ENCODE assay signal across 1 cellular context in genomic region chr5:179795863-179796833, GRCh38.
TF ChIP-seq lines count a peak whose summit lies in the region.

No MANE protein-coding gene starts in this region.

TF ChIP-seq in GM12878, 131 proteins besides CTCF, POLR2A, EP300 and RAD21 (continued from another document and continues in another):
- TF ChIP-seq ZNF274 (IDR thresholded peaks at IDR 0.05; ENCODE audit: insufficient read depth, insufficient read length): no peak
- TF ChIP-seq, protein P1, sequence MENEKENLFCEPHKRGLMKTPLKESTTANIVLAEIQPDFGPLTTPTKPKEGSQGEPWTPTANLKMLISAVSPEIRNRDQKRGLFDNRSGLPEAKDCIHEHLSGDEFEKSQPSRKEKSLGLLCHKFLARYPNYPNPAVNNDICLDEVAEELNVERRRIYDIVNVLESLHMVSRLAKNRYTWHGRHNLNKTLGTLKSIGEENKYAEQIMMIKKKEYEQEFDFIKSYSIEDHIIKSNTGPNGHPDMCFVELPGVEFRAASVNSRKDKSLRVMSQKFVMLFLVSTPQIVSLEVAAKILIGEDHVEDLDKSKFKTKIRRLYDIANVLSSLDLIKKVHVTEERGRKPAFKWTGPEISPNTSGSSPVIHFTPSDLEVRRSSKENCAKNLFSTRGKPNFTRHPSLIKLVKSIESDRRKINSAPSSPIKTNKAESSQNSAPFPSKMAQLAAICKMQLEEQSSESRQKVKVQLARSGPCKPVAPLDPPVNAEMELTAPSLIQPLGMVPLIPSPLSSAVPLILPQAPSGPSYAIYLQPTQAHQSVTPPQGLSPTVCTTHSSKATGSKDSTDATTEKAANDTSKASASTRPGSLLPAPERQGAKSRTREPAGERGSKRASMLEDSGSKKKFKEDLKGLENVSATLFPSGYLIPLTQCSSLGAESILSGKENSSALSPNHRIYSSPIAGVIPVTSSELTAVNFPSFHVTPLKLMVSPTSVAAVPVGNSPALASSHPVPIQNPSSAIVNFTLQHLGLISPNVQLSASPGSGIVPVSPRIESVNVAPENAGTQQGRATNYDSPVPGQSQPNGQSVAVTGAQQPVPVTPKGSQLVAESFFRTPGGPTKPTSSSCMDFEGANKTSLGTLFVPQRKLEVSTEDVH (IDR thresholded peaks at IDR 0.05; ENCODE audit: low read depth, partially characterized antibody): no peak
- no peak for TF ChIP-seq SREBF2 (IDR thresholded peaks at IDR 0.05; ENCODE audit: low read length)
- TF ChIP-seq MXI1 (IDR thresholded peaks at IDR 0.05; ENCODE audit: low read depth, low read length): 0 out of 2 replicates have a peak, but pooled peaks have one; percentile 23
- peak; percentile 64; the same call in 1 of the 2 replicates for TF ChIP-seq HDGF (IDR thresholded peaks at IDR 0.05)
- TF ChIP-seq ZNF207 (IDR thresholded peaks at IDR 0.05; ENCODE audit: borderline replicate concordance): peak; percentile 73; the same call in 1 of the 2 replicates
- TF ChIP-seq SUPT20H (IDR thresholded peaks at IDR 0.05; ENCODE audit: borderline replicate concordance, control insufficient read depth, low read depth, low read length): no peak
- TF ChIP-seq KAT2A (conservative IDR thresholded peaks at IDR 0.05; ENCODE audit: control insufficient read depth, low read depth, low read length): no peak
- no peak for TF ChIP-seq ATF2 (IDR thresholded peaks at IDR 0.05; ENCODE audit: low read length)
- TF ChIP-seq, protein P2, sequence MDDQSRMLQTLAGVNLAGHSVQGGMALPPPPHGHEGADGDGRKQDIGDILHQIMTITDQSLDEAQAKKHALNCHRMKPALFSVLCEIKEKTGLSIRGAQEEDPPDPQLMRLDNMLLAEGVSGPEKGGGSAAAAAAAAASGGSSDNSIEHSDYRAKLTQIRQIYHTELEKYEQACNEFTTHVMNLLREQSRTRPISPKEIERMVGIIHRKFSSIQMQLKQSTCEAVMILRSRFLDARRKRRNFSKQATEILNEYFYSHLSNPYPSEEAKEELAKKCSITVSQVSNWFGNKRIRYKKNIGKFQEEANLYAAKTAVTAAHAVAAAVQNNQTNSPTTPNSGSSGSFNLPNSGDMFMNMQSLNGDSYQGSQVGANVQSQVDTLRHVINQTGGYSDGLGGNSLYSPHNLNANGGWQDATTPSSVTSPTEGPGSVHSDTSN (IDR thresholded peaks at IDR 0.05; ENCODE audit: insufficient replicate concordance, low read depth, low read length): no peak
- no peak for TF ChIP-seq REST (IDR thresholded peaks at IDR 0.05; ENCODE audit: low read depth, low read length)
- TF ChIP-seq, protein P3, sequence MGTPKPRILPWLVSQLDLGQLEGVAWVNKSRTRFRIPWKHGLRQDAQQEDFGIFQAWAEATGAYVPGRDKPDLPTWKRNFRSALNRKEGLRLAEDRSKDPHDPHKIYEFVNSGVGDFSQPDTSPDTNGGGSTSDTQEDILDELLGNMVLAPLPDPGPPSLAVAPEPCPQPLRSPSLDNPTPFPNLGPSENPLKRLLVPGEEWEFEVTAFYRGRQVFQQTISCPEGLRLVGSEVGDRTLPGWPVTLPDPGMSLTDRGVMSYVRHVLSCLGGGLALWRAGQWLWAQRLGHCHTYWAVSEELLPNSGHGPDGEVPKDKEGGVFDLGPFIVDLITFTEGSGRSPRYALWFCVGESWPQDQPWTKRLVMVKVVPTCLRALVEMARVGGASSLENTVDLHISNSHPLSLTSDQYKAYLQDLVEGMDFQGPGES (IDR thresholded peaks at IDR 0.05): 0 out of 2 replicates have a peak, but pooled peaks have one; percentile 42
- TF ChIP-seq CEBPB (IDR thresholded peaks at IDR 0.05; ENCODE audit: borderline replicate concordance in 1 of 2, low read depth in 2 of 2, low read length in 2 of 2): no peak
- peak; percentile 88 for TF ChIP-seq DPF2 (IDR thresholded peaks at IDR 0.05)
- TF ChIP-seq PKNOX1 (IDR thresholded peaks at IDR 0.05): no peak
- TF ChIP-seq ZBTB40 (IDR thresholded peaks at IDR 0.05; ENCODE audit: borderline replicate concordance): no peak
- no peak for TF ChIP-seq CBFB (IDR thresholded peaks at IDR 0.05; ENCODE audit: low read depth)
- TF ChIP-seq, protein P4, sequence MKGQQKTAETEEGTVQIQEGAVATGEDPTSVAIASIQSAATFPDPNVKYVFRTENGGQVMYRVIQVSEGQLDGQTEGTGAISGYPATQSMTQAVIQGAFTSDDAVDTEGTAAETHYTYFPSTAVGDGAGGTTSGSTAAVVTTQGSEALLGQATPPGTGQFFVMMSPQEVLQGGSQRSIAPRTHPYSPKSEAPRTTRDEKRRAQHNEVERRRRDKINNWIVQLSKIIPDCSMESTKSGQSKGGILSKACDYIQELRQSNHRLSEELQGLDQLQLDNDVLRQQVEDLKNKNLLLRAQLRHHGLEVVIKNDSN (IDR thresholded peaks at IDR 0.05; ENCODE audit: borderline replicate concordance, extremely low read length, insufficient read depth, low read depth, low read length): no peak
- TF ChIP-seq MTA3 (IDR thresholded peaks at IDR 0.05; ENCODE audit: borderline replicate concordance, low read length): no peak; the same call in 1 of the 2 replicates
- TF ChIP-seq HDAC2 (IDR thresholded peaks at IDR 0.05): no peak
- TF ChIP-seq POLR2AphosphoS2 (IDR thresholded peaks at IDR 0.05; ENCODE audit: low read depth, low read length): peak; percentile 87
- TF ChIP-seq ZSCAN29 (IDR thresholded peaks at IDR 0.05): peak; percentile 65; the same call in 1 of the 2 replicates
- TF ChIP-seq JUNB (IDR thresholded peaks at IDR 0.05): no peak
- TF ChIP-seq BHLHE40 (IDR thresholded peaks at IDR 0.05; ENCODE audit: borderline replicate concordance in 1 of 2, low read depth in 2 of 2, low read length in 1 of 2): peak; percentile 33 to 73; a peak in 3 of 4 replicates
- TF ChIP-seq HDAC6 (IDR thresholded peaks at IDR 0.05; ENCODE audit: unreplicated experiment): no peak
- no peak for TF ChIP-seq PAX8 (IDR thresholded peaks at IDR 0.05)
- no peak; the same call in 1 of the 2 replicates for TF ChIP-seq HCFC1 (IDR thresholded peaks at IDR 0.05; ENCODE audit: low read length)
- TF ChIP-seq EZH2 (IDR thresholded peaks at IDR 0.05; ENCODE audit: borderline replicate concordance, control insufficient read depth, low read depth, low read length): no peak
- TF ChIP-seq KDM1A (IDR thresholded peaks at IDR 0.05; ENCODE audit: borderline replicate concordance): no peak
- TF ChIP-seq ZNF622 (IDR thresholded peaks at IDR 0.05): no peak
- peak; percentile 87 for TF ChIP-seq LARP7 (IDR thresholded peaks at IDR 0.05)
- peak; percentile 77 for TF ChIP-seq RELA (IDR thresholded peaks at IDR 0.05; ENCODE audit: borderline replicate concordance, partially characterized antibody)
- TF ChIP-seq, protein P5, sequence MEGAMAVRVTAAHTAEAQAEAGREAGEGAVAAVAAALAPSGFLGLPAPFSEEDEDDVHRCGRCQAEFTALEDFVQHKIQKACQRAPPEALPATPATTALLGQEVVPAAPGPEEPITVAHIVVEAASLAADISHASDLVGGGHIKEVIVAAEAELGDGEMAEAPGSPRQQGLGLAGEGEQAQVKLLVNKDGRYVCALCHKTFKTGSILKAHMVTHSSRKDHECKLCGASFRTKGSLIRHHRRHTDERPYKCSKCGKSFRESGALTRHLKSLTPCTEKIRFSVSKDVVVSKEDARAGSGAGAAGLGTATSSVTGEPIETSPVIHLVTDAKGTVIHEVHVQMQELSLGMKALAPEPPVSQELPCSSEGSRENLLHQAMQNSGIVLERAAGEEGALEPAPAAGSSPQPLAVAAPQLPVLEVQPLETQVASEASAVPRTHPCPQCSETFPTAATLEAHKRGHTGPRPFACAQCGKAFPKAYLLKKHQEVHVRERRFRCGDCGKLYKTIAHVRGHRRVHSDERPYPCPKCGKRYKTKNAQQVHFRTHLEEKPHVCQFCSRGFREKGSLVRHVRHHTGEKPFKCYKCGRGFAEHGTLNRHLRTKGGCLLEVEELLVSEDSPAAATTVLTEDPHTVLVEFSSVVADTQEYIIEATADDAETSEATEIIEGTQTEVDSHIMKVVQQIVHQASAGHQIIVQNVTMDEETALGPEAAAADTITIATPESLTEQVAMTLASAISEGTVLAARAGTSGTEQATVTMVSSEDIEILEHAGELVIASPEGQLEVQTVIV (IDR thresholded peaks at IDR 0.05; ENCODE audit: borderline replicate concordance, partially characterized antibody): no peak
